In genomic region chr2:138510319-138510718, GRCh38 we compare ENCODE assay signal across 30 cellular contexts.
"Had no signal": no experiment of that assay in that cellular context is flagged by ENCODE, and none has a peak within 500 bp of the region (broad histone marks: within the 10 kb centered on the region; RNA-seq: fewer than 3 reads in every experiment).

No MANE protein-coding gene starts in this region.

- H3K27ac ChIP-seq: ascending aorta, breast epithelium, Peyer's patch, SJSA1 had no signal

- H3K36me3 ChIP-seq: ascending aorta, breast epithelium, Peyer's patch, SJSA1 had no signal

- H3K27ac Mint-ChIP-seq: activated CD4-positive, alpha-beta T cell treated with anti-CD3 and anti-CD28 coated beads, Interleukin-2, amount 10 ng/mL, durations not matched to agents 24 days and 14 days; activated CD8-positive, alpha-beta T cell treated with anti-CD3 and anti-CD28 coated beads for 36 hours; activated naive CD4-positive, alpha-beta T cell treated with anti-CD3 and anti-CD28 coated beads, Interleukin-2, amount 50 U/mL, for 24 hours; activated naive CD8-positive, alpha-beta T cell treated with anti-CD3 and anti-CD28 coated beads, Interleukin-2, amount 10 ng/mL, durations not matched to agents 7 days and 5 days; activated T-cell treated with anti-CD3 and anti-CD28 coated beads, Interleukin-2, amount 50 U/mL, for 72 hours; activated T-helper 17 cell treated with anti-CD3 and anti-CD28 coated beads, Interleukin-2, amount 50 U/mL, for 72 hours; T-helper 1 cell treated with Interleukin-12 subunit alpha and Interleukin-12 subunit beta and Interleukin-4 antibody, amounts not matched to agents 30 μg/mL and 1 μg/mL, for 36 hours; T-helper 2 cell treated with Interferon-gamma antibody and Interleukin-4, amounts not matched to agents 5 μg/mL and 100 μg/mL, for 36 hours had no signal

- H3K4me2 ChIP-seq: SK-N-SH had no signal

- H3K4me3 ChIP-seq: ascending aorta, breast epithelium, Peyer's patch, SJSA1 had no signal

- H3K9ac ChIP-seq: SK-N-SH had no signal

- H3K9me3 ChIP-seq: ascending aorta, breast epithelium, Peyer's patch, SJSA1, SK-N-SH had no signal

- H3K27me3 Mint-ChIP-seq: activated T-helper 17 cell treated with anti-CD3 and anti-CD28 coated beads, Interleukin-2, amount 50 U/mL, for 72 hours had no signal

- ATAC-seq: activated CD8-positive, alpha-beta T cell treated with anti-CD3 and anti-CD28 coated beads for 36 hours; activated T-cell treated with anti-CD3 and anti-CD28 coated beads, Interleukin-2, amount 50 U/mL, for 72 hours; activated T-helper 17 cell treated with anti-CD3 and anti-CD28 coated beads, Interleukin-2, amount 50 U/mL, for 72 hours; PC-3 had no signal

- H3K4me1 ChIP-seq: breast epithelium, SJSA1 had no signal

- H3K4me3 Mint-ChIP-seq: activated CD4-positive, alpha-beta T cell treated with anti-CD3 and anti-CD28 coated beads, Interleukin-2, amount 10 ng/mL, durations not matched to agents 24 days and 14 days; activated CD8-positive, alpha-beta T cell treated with anti-CD3 and anti-CD28 coated beads for 36 hours; activated naive CD4-positive, alpha-beta T cell treated with anti-CD3 and anti-CD28 coated beads, Interleukin-2, amount 50 U/mL, for 24 hours; activated naive CD8-positive, alpha-beta T cell treated with anti-CD3 and anti-CD28 coated beads, Interleukin-2, amount 10 ng/mL, durations not matched to agents 7 days and 5 days; activated T-cell treated with anti-CD3 and anti-CD28 coated beads, Interleukin-2, amount 50 U/mL, for 72 hours; activated T-helper 17 cell treated with anti-CD3 and anti-CD28 coated beads, Interleukin-2, amount 50 U/mL, for 72 hours; T-helper 1 cell treated with Interleukin-12 subunit alpha and Interleukin-12 subunit beta and Interleukin-4 antibody, amounts not matched to agents 30 μg/mL and 1 μg/mL, for 36 hours; T-helper 2 cell treated with Interferon-gamma antibody and Interleukin-4, amounts not matched to agents 5 μg/mL and 100 μg/mL, for 36 hours had no signal

- H3K9me3 Mint-ChIP-seq: activated T-helper 17 cell treated with anti-CD3 and anti-CD28 coated beads, Interleukin-2, amount 50 U/mL, for 72 hours had no signal

- DNase-seq: activated CD4-positive, alpha-beta T cell treated with anti-CD3 and anti-CD28 coated beads, Interleukin-2, amount 10 ng/mL, durations not matched to agents 24 days and 14 days; activated CD4-positive, alpha-beta T cell treated with anti-CD3 and anti-CD28 coated beads, Interleukin-2, amount 50 U/mL, for 4 hours; activated CD8-positive, alpha-beta T cell treated with anti-CD3 and anti-CD28 coated beads for 36 hours; activated effector memory CD4-positive, alpha-beta T cell treated with anti-CD3 and anti-CD28 coated beads, Interleukin-2, amount 50 U/mL, for 16 hours; activated naive CD4-positive, alpha-beta T cell treated with Interleukin-2 at 50 U/mL for 16 hours; activated naive CD8-positive, alpha-beta T cell treated with anti-CD3 and anti-CD28 coated beads, Interleukin-2, amount 10 ng/mL, durations not matched to agents 7 days and 5 days; activated T-cell treated with anti-CD3 and anti-CD28 coated beads, Interleukin-2, amount 50 U/mL, for 1 hour; activated T-cell treated with anti-CD3 and anti-CD28 coated beads, Interleukin-2, amount 50 U/mL, for 72 hours; amygdala; Karpas-422; NCI-H1105; NCI-H1417 treated with DMSO at 0.1 percent for 48 hours; NCI-H187 treated with DMSO at 0.1 percent for 48 hours; NCI-H2081; NCI-H446 treated with DMSO at 0.1 percent for 48 hours; NCI-H526; NCI-H748 treated with DMSO at 0.1 percent for 48 hours; NK-92 treated with Interleukin-12 subunit alpha and Interleukin-12 subunit beta, amount 100 ng/mL, for 24 hours; PC-3; Peyer's patch; RPMI8226; SHP77 treated with DMSO at 0.1 percent for 48 hours; SK-N-SH had no signal

- H3K27me3 ChIP-seq: ascending aorta, breast epithelium, Peyer's patch, SJSA1 had no signal
